Comparison of ENCODE assay signal across 13 cellular contexts in the genomic region with DNA sequence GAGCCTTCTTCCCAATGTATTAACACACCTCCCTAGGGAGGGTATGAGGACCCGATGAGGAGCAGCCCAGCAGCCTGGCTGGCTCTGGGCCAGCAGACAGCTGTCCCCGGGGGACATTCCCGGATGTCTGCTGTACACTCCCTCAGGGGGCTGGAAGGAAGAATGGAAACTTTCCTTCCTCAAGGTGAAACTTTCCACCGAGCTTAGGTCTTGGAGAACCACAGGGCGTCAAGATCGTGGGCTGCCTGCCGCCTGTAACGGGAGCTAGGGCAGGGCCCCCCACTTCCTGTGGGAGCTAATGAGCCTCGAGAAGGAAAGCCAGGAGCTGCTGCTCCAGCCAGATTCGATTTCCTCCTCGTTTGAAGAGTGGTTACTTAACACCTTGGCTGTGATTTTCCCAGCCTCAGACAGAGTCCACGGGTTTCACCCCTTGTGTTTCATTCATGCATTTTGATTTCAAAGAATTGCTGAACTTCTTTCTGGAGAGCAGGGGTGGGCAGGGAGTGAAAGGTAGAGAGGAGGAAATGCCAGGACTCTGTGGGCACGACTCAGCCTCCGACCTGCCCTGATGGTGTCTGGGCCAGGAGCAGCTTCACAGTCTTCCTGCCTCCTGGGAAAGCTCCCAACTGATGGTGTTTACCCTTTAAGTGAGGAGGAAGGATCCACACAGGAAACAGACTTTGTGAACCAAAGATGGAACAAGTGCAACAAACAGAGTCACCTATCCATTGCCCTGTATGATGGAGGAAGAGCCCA. TPM values are rescaled to one million over a fixed set of nuclear protein-coding genes. Genes with fewer than 3 reads are reported as not detected.
A peak's percentile ranks its signal among the peaks of the same experiment; 100 is the strongest.
DNase-seq lines count a peak whose midpoint lies in the region; ATAC-seq and TF ChIP-seq lines count a peak whose summit lies in the region.
"Had no signal": no experiment of that assay in that cellular context is flagged by ENCODE, and none has a peak within 500 bp of the region (broad histone marks: within the 10 kb centered on the region; RNA-seq: fewer than 3 reads in every experiment).

No MANE protein-coding gene starts in this region.

- ATAC-seq in stimulated activated naive CD8-positive, alpha-beta T cell treated with anti-CD3 and anti-CD28 coated beads, Interleukin-15, Interleukin-2, amounts not matched to agents 100 U/mL and 50 U/mL, for 24 hours = no peak

- DNase-seq in NCI-H1417 (lab: John Stamatoyannopoulos, UW) = peak in 2 of 3 experiments; percentile 42 to 45
- no peak for DNase-seq in NCI-H1417 treated with DMSO at 0.1 percent for 48 hours (lab: John Stamatoyannopoulos, UW)
- peak; percentile 40 for DNase-seq in NCI-H2107 (lab: John Stamatoyannopoulos, UW)
- peak; percentile 15 to 37 for DNase-seq in cardiac fibroblast (ENCODE audit: low read depth in 2 of 2)
- DNase-seq in renal cortical epithelial cell (ENCODE audit: low read depth) = peak; percentile 32
- DNase-seq in DMS53 (lab: John Stamatoyannopoulos, UW) = no peak
- no peak for DNase-seq in stimulated activated naive CD8-positive, alpha-beta T cell treated with anti-CD3 and anti-CD28 coated beads, Interleukin-15, Interleukin-2, amounts not matched to agents 100 U/mL and 50 U/mL, for 24 hours
- DNase-seq in Caco-2 = no peak
- DNase-seq: activated gamma-delta T cell treated with Interleukin-2 at 50 U/mL for 16 hours; effector CD8-positive, alpha-beta T cell; NCI-H2081; thyroid gland; WERI-Rb-1 had no signal

- no peaks in the 10 kb centered on the region for H3K9me3 ChIP-seq in Caco-2
- H3K9me3 ChIP-seq: thyroid gland had no signal

- H3K4me1 Mint-ChIP-seq in Caco-2 (ENCODE audit: low read depth, unreplicated experiment) = no peaks in the 10 kb centered on the region

- H3K27me3 ChIP-seq in Caco-2 (replicated peaks; ENCODE audit: control insufficient read depth, insufficient read depth, low read length) = no peaks in the 10 kb centered on the region
- H3K27me3 ChIP-seq: thyroid gland had no signal

- peaks cover 6% of the 10 kb centered on the region for H3K27me3 Mint-ChIP-seq in Caco-2 (ENCODE audit: insufficient read depth, unreplicated experiment)

- no TSS peak for BruUV-seq in Caco-2 (replicated peaks; lab: Mats Ljungman, UMichigan)

- intact Hi-C loops in Caco-2 (cut with micrococcal nuclease; ENCODE audit: unreplicated experiment) = no loop called here

- no peaks in the 10 kb centered on the region for H3K36me3 ChIP-seq in Caco-2 (ENCODE audit: control insufficient read depth, insufficient read depth, low read length)
- H3K36me3 ChIP-seq: thyroid gland, WERI-Rb-1 had no signal

- H3K4me1 ChIP-seq in Caco-2 = no peaks in the 10 kb centered on the region
- H3K4me1 ChIP-seq: thyroid gland had no signal

- H3K4me3 ChIP-seq in cardiac fibroblast (replicated peaks in 1 of 2; ENCODE audit: low read depth in 2 of 2, low read length in 2 of 2) (no peak overlapping the region), Caco-2 (ENCODE audit: low read depth, low read length) (no peak overlapping the region)
- H3K4me3 ChIP-seq: thyroid gland had no signal

- no peak overlapping the region for H3K27ac Mint-ChIP-seq in Caco-2 (ENCODE audit: unreplicated experiment)

- CTCF ChIA-PET in Caco-2 (lab: Charles Lee) = no interaction called here

- H3K4me3 Mint-ChIP-seq in Caco-2 (ENCODE audit: unreplicated experiment) = no peak overlapping the region

- H3K9me3 Mint-ChIP-seq in Caco-2 (ENCODE audit: unreplicated experiment) = no peaks in the 10 kb centered on the region

- H3K36me3 Mint-ChIP-seq in Caco-2 (ENCODE audit: insufficient read depth, unreplicated experiment) = no peaks in the 10 kb centered on the region

- TF ChIP-seq CTCF in cardiac fibroblast (IDR thresholded peaks at IDR 0.05; ENCODE audit: low read depth, low read length) = no peak
- TF ChIP-seq CTCF in Caco-2 (IDR thresholded peaks at IDR 0.05; ENCODE audit: insufficient read depth in 1 of 2, low read depth in 1 of 2, low read length in 1 of 2, severe bottlenecking in 1 of 2, unreplicated experiment in 1 of 2) = no peak

- POLR2A ChIA-PET in Caco-2 (lab: Charles Lee) = no interaction called here

RNA-seq across cellular contexts. Expression of gene UBE2T, which starts 29.7 kb away (rescaled TPM):
- total RNA-seq in renal cortical epithelial cell (7.9 and 39.6 TPM in 2 replicates), Caco-2 (2022) (53.4 and 59.3 TPM in 2 replicates)

RNA-seq across cellular contexts. Expression of gene PPP1R12B, which starts 36.4 kb away (rescaled TPM):
- total RNA-seq in renal cortical epithelial cell (9.0 and 20.1 TPM in 2 replicates), Caco-2 (2022) (16.4 and 22.4 TPM in 2 replicates)

Comparison
In these comparisons a context has a peak if more than half of its experiments do, and no peak if none do; other contexts are left out.
1. DNase-seq: peak in NCI-H1417 (2 of 3), NCI-H2107 (single experiment), cardiac fibroblast (2 of 2) and renal cortical epithelial cell (single experiment); none in NCI-H1417 treated with DMSO at 0.1 percent for 48 hours (single experiment), DMS53 (single experiment), stimulated activated naive CD8-positive, alpha-beta T cell treated with anti-CD3 and anti-CD28 coated beads, Interleukin-15, Interleukin-2, amounts not matched to agents 100 U/mL and 50 U/mL, for 24 hours (single experiment) and Caco-2 (0 of 2).